Comparison of ENCODE assay signal across 16 cellular contexts in genomic region chr4:113820164-113820563, GRCh38. TPM values are rescaled to one million over a fixed set of nuclear protein-coding genes. Genes with fewer than 3 reads are reported as not detected.
DNase-seq lines count a peak whose midpoint lies in the region; ATAC-seq and TF ChIP-seq lines count a peak whose summit lies in the region.
"Had no signal": no experiment of that assay in that cellular context is flagged by ENCODE, and none has a peak within 500 bp of the region (broad histone marks: within the 10 kb centered on the region; RNA-seq: fewer than 3 reads in every experiment).

No MANE protein-coding gene starts in this region.

- dilution Hi-C loops in IMR-90 (cut with HindIII; ENCODE audit: low sequenced_read_pairs, unreplicated experiment), result no loop called here

- no peak overlapping the region for H3K9ac ChIP-seq in IMR-90 (ENCODE audit: low read depth, low read length)
- H3K9ac ChIP-seq: BLaER1 treated with 17β-estradiol and CSF1 and Interleukin-3, amounts not matched to agents 10 nM and 100 nM had no signal

- 40% methylated on average over 1 of the region's 2 CpGs; no CpG with 5 or more reads in 1 of the 2 experiments for WGBS in IMR-90 (ENCODE audit: extremely low coverage in 2 of 2, insufficient read length in 1 of 2), 2 experiments

- H4K91ac ChIP-seq in IMR-90 (ENCODE audit: insufficient read depth, low read depth, low read length), result no peak overlapping the region

- no peak overlapping the region; the same call in 1 of the 2 replicates for H4K5ac ChIP-seq in IMR-90 (ENCODE audit: low read depth, low read length)

- H4K20me1 ChIP-seq in IMR-90 (ENCODE audit: insufficient read depth, low read length) (no peaks in the 10 kb centered on the region), osteoblast (ENCODE audit: insufficient read depth, low read length) (no peaks in the 10 kb centered on the region)
- H4K20me1 ChIP-seq: BLaER1 treated with 17β-estradiol and CSF1 and Interleukin-3, amounts not matched to agents 10 nM and 100 nM had no signal

- POLR2A ChIA-PET in IMR-90 (lab: Charles Lee; ENCODE audit: unreplicated experiment), result interaction anchor here (0.5 kb wide), 1 partner anchor 51 kb away, joined by 4 read pairs; no protein-coding TSS in a partner anchor

- no peak overlapping the region for H3K23ac ChIP-seq in IMR-90 (ENCODE audit: low read depth, low read length)

- H3K36me3 ChIP-seq in IMR-90 (ENCODE audit: control insufficient read depth, insufficient read depth, low read length) (no peaks in the 10 kb centered on the region), osteoblast (ENCODE audit: insufficient read depth, low read length) (no peaks in the 10 kb centered on the region)
- H3K36me3 ChIP-seq: BLaER1 treated with 17β-estradiol and CSF1 and Interleukin-3, amounts not matched to agents 10 nM and 100 nM had no signal

- H3K27ac ChIP-seq in IMR-90 (ENCODE audit: insufficient read depth, low read length) (no peak overlapping the region), osteoblast (ENCODE audit: low read depth, low read length) (no peak overlapping the region)
- H3K27ac ChIP-seq: BLaER1 treated with 17β-estradiol and CSF1 and Interleukin-3, amounts not matched to agents 10 nM and 100 nM; HL-60 had no signal

- H3K9me3 ChIP-seq in IMR-90 (ENCODE audit: control insufficient read depth, insufficient read depth, low read length) (no peaks in the 10 kb centered on the region), osteoblast (ENCODE audit: low read depth, low read length) (no peaks in the 10 kb centered on the region)

- H3K4me1 ChIP-seq in IMR-90 (ENCODE audit: control insufficient read depth, insufficient read depth, low read length) (peaks cover 11% of the 10 kb centered on the region), osteoblast (ENCODE audit: insufficient read depth, low read length) (no peaks in the 10 kb centered on the region)

- H2BK5ac ChIP-seq in IMR-90 (ENCODE audit: low read depth, low read length, poor library complexity, severe bottlenecking), result no peak overlapping the region

- H3K4me3 ChIP-seq in AG10803 (ENCODE audit: low read length) (no peak overlapping the region), IMR-90 (ENCODE audit: insufficient read depth, low read depth, low read length) (no peak overlapping the region), osteoblast (ENCODE audit: insufficient read depth, low read length) (no peak overlapping the region)
- H3K4me3 ChIP-seq: BLaER1 treated with 17β-estradiol and CSF1 and Interleukin-3, amounts not matched to agents 10 nM and 100 nM; GM12878 had no signal

- no peaks in the 10 kb centered on the region for H3K27me3 ChIP-seq in IMR-90 (ENCODE audit: control insufficient read depth, insufficient read depth, low read length)
- no peaks in the 10 kb centered on the region for H3K27me3 ChIP-seq in osteoblast (ENCODE audit: insufficient read depth, low read length)
- H3K27me3 ChIP-seq: BLaER1 treated with 17β-estradiol and CSF1 and Interleukin-3, amounts not matched to agents 10 nM and 100 nM had no signal

- ATAC-seq in IMR-90 (ENCODE audit: low read depth), result peak; percentile 41
- ATAC-seq in HG02763 (IDR thresholded peaks at IDR 0.05; ENCODE audit: unreplicated experiment), result no peak
- ATAC-seq: CD8-positive, alpha-beta T cell; GM12878 had no signal

- CTCF ChIA-PET in IMR-90 (lab: Yijun Ruan, JAX), result no interaction called here

- intact Hi-C loops in IMR-90 (cut with micrococcal nuclease), result no loop called here

- TF ChIP-seq RAD21 in IMR-90 (IDR thresholded peaks at IDR 0.05; ENCODE audit: low read length), result no peak

- H2BK15ac ChIP-seq in IMR-90 (ENCODE audit: low read depth, low read length), result peak overlapping the region; percentile 29; the same call in 1 of the 3 replicates

- BruUV-seq in IMR-90 (replicated peaks; lab: Mats Ljungman, UMichigan), result no TSS peak

- no peak for TF ChIP-seq POLR2A in IMR-90 (IDR thresholded peaks at IDR 0.05; ENCODE audit: low read depth, low read length)

- no peak overlapping the region for H3K56ac ChIP-seq in IMR-90 (ENCODE audit: extremely low read depth, insufficient read depth, low read length)

- H2AFZ ChIP-seq in IMR-90 (replicated peaks; ENCODE audit: low read length, poor library complexity), result no peak overlapping the region
- no peak overlapping the region for H2AFZ ChIP-seq in osteoblast (ENCODE audit: low read length)

- no peak for TF ChIP-seq CTCF in AG10803 (conservative IDR thresholded peaks at IDR 0.05; ENCODE audit: low read length)
- TF ChIP-seq CTCF in IMR-90 (conservative IDR thresholded peaks at IDR 0.05; ENCODE audit: low read depth, low read length), result no peak
- TF ChIP-seq CTCF in osteoblast (IDR thresholded peaks at IDR 0.05; ENCODE audit: extremely low read depth, low read depth, low read length), result no peak

- H3K4ac ChIP-seq in IMR-90 (ENCODE audit: low read depth, low read length), result no peak overlapping the region

- H2AK9ac ChIP-seq in IMR-90 (replicated peaks; ENCODE audit: low read depth, low read length, poor library complexity), result no peak overlapping the region

- peak overlapping the region; percentile 59; the same call in 1 of the 2 replicates for H3K18ac ChIP-seq in IMR-90 (ENCODE audit: low read depth, low read length)

- no peak overlapping the region for H2BK20ac ChIP-seq in IMR-90 (ENCODE audit: low read depth, low read length)

- no peak overlapping the region for H2AK5ac ChIP-seq in IMR-90 (ENCODE audit: low read depth, low read length)

- no peaks in the 10 kb centered on the region for H3K79me2 ChIP-seq in osteoblast (ENCODE audit: insufficient read depth, low read length)

- H3K4me2 ChIP-seq in IMR-90 (ENCODE audit: low read depth, low read length), result no peak overlapping the region; the same call in 1 of the 2 replicates
- peak overlapping the region; percentile 4 for H3K4me2 ChIP-seq in osteoblast (ENCODE audit: insufficient read depth, low read length)

- H3K9me1 ChIP-seq in IMR-90 (ENCODE audit: insufficient read depth, low read length), result no peaks in the 10 kb centered on the region

- no peak overlapping the region for H4K8ac ChIP-seq in IMR-90 (ENCODE audit: low read depth in 2 of 2, low read length in 2 of 2)

- in situ Hi-C loops in IMR-90 (cut with MboI; ENCODE audit: low sequenced_read_pairs), result no loop called here

- H2BK120ac ChIP-seq in IMR-90 (ENCODE audit: low read depth, low read length), result 0 out of 2 replicates have a peak overlapping the region, but pooled peaks have one; percentile 12

- DNase-seq in AG10803 (ENCODE audit: low read depth) (peak; percentile 58), IMR-90 (peak; percentile 31), fibroblast of peridontal ligament (ENCODE audit: extremely low read depth) (peak; percentile 83), osteoblast (ENCODE audit: insufficient read length, low spot score, missing footprints) (no peak), T1000 (lab: John Stamatoyannopoulos, UW) (no peak), amniotic stem cell (lab: John Stamatoyannopoulos, UW) (no peak)
- DNase-seq in stimulated activated CD4-positive, alpha-beta T cell treated with anti-CD3 and anti-CD28 coated beads, Interleukin-4, amount 100 ng/mL, for 1 hour, result no peak
- DNase-seq: 8988T; Calu3; CD8-positive, alpha-beta T cell; DMS79 treated with DMSO at 0.1 percent for 48 hours; H9 had no signal

- peak overlapping the region; percentile 26; the same call in 1 of the 2 replicates for H3K14ac ChIP-seq in IMR-90 (replicated peaks; ENCODE audit: low read depth, low read length)

- H3K79me1 ChIP-seq in IMR-90 (ENCODE audit: low read depth in 1 of 2, low read length in 2 of 2), result no peaks in the 10 kb centered on the region

TF ChIP-seq in IMR-90, 13 proteins besides CTCF, POLR2A, EP300 and RAD21:
- TF ChIP-seq NFE2L2 (IDR thresholded peaks at IDR 0.05; ENCODE audit: low read depth, low read length) (no peak), RFX5 (IDR thresholded peaks at IDR 0.05; ENCODE audit: low read depth, low read length) (no peak)

RNA-seq across cellular contexts. Expression of gene CAMK2D, which starts 58.6 kb away (rescaled TPM):
- total RNA-seq in IMR-90 (2012; rRNA removed) (156 and 181 TPM in 2 replicates), osteoblast (194 and 207 TPM in 2 replicates)
- polyA plus RNA-seq in IMR-90 (2012; rRNA removed), result 38.0 and 44.6 TPM in 2 replicates
- polyA plus RNA-seq in IMR-90 (2012; cell fraction: cytosol; rRNA removed), result 10.4 and 11.5 TPM in 2 replicates
- 8.5 and 39.2 TPM in 2 replicates for polyA plus RNA-seq in IMR-90 (2012; cell fraction: nucleus; rRNA removed; ENCODE audit: low replicate concordance)

Comparison
In these comparisons a context has a peak if more than half of its experiments do, and no peak if none do; other contexts are left out.
1. DNase-seq: peak in AG10803 (single experiment), IMR-90 (single experiment) and fibroblast of peridontal ligament (single experiment); none in osteoblast (single experiment), T1000 (single experiment), amniotic stem cell (single experiment) and stimulated activated CD4-positive, alpha-beta T cell treated with anti-CD3 and anti-CD28 coated beads, Interleukin-4, amount 100 ng/mL, for 1 hour (single experiment).